1 cellular context compared by ENCODE assay signal in the genomic region with DNA sequence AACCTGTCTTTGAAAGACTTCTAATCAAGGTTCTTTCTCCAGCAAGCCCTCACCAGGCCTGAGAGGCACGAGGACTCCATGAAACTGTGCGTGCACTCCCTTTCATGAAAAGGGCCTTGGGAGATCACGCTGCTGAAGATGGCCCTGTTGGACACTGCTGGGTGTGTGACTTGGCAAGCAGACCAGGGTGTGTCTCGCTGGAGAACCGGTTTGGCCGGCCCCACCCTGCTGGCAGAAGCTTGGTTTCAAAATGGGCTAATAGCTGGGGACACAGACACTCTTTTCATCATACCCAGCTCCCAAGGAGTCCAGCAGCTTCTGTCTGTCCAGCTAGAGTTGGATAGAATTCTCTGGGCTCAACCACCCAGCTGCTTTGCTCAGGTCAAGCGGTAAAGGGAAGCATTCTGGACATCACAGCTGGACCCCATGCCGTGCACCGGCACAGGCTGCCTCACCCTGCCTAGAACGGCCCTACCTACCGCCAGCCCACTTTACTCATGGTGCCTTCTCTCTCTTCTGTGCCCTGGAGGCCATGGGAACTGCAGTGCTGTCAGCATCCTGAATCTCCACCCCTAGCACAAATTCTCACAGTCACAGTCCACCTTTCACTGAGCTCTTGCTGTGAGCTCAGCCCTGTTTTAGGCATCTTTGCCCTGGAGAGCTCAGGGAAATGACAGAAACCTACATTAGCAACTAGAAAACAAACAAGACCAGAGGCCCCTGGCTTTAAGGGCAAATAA.
TF ChIP-seq lines count a peak whose summit lies in the region.

No MANE protein-coding gene starts in this region.

TF ChIP-seq in GM23338, 12 proteins besides CTCF, POLR2A, EP300 and RAD21 (continued from another document):
- TF ChIP-seq, protein P1, sequence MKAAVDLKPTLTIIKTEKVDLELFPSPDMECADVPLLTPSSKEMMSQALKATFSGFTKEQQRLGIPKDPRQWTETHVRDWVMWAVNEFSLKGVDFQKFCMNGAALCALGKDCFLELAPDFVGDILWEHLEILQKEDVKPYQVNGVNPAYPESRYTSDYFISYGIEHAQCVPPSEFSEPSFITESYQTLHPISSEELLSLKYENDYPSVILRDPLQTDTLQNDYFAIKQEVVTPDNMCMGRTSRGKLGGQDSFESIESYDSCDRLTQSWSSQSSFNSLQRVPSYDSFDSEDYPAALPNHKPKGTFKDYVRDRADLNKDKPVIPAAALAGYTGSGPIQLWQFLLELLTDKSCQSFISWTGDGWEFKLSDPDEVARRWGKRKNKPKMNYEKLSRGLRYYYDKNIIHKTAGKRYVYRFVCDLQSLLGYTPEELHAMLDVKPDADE (IDR thresholded peaks at IDR 0.05), result no peak
- TF ChIP-seq STAT1 (IDR thresholded peaks at IDR 0.05; ENCODE audit: unreplicated experiment) (no peak), NANOG (IDR thresholded peaks at IDR 0.05; ENCODE audit: borderline replicate concordance) (no peak), ZNF114 (CRISPR knock-in tag; IDR thresholded peaks at IDR 0.05) (no peak), POLR2AphosphoS5 (IDR thresholded peaks at IDR 0.05; ENCODE audit: low read depth) (no peak), EZH2phosphoT487 (IDR thresholded peaks at IDR 0.05; ENCODE audit: unreplicated experiment) (no peak), ZNF331 (CRISPR knock-in tag; IDR thresholded peaks at IDR 0.05; ENCODE audit: low read depth) (no peak)
- TF ChIP-seq, protein P2, sequence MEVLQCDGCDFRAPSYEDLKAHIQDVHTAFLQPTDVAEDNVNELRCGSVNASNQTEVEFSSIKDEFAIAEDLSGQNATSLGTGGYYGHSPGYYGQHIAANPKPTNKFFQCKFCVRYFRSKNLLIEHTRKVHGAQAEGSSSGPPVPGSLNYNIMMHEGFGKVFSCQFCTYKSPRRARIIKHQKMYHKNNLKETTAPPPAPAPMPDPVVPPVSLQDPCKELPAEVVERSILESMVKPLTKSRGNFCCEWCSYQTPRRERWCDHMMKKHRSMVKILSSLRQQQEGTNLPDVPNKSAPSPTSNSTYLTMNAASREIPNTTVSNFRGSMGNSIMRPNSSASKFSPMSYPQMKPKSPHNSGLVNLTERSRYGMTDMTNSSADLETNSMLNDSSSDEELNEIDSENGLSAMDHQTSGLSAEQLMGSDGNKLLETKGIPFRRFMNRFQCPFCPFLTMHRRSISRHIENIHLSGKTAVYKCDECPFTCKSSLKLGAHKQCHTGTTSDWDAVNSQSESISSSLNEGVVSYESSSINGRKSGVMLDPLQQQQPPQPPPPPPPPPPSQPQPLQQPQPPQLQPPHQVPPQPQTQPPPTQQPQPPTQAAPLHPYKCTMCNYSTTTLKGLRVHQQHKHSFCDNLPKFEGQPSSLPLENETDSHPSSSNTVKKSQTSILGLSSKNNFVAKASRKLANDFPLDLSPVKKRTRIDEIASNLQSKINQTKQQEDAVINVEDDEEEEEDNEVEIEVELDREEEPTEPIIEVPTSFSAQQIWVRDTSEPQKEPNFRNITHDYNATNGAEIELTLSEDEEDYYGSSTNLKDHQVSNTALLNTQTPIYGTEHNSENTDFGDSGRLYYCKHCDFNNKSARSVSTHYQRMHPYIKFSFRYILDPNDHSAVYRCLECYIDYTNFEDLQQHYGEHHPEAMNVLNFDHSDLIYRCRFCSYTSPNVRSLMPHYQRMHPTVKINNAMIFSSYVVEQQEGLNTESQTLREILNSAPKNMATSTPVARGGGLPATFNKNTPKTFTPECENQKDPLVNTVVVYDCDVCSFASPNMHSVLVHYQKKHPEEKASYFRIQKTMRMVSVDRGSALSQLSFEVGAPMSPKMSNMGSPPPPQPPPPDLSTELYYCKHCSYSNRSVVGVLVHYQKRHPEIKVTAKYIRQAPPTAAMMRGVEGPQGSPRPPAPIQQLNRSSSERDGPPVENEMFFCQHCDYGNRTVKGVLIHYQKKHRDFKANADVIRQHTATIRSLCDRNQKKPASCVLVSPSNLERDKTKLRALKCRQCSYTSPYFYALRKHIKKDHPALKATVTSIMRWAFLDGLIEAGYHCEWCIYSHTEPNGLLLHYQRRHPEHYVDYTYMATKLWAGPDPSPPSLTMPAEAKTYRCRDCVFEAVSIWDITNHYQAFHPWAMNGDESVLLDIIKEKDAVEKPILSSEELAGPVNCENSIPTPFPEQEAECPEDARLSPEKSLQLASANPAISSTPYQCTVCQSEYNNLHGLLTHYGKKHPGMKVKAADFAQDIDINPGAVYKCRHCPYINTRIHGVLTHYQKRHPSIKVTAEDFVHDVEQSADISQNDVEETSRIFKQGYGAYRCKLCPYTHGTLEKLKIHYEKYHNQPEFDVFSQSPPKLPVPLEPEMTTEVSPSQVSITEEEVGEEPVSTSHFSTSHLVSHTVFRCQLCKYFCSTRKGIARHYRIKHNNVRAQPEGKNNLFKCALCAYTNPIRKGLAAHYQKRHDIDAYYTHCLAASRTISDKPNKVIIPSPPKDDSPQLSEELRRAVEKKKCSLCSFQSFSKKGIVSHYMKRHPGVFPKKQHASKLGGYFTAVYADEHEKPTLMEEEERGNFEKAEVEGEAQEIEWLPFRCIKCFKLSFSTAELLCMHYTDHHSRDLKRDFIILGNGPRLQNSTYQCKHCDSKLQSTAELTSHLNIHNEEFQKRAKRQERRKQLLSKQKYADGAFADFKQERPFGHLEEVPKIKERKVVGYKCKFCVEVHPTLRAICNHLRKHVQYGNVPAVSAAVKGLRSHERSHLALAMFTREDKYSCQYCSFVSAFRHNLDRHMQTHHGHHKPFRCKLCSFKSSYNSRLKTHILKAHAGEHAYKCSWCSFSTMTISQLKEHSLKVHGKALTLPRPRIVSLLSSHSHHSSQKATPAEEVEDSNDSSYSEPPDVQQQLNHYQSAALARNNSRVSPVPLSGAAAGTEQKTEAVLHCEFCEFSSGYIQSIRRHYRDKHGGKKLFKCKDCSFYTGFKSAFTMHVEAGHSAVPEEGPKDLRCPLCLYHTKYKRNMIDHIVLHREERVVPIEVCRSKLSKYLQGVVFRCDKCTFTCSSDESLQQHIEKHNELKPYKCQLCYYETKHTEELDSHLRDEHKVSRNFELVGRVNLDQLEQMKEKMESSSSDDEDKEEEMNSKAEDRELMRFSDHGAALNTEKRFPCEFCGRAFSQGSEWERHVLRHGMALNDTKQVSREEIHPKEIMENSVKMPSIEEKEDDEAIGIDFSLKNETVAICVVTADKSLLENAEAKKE (CRISPR knock-in tag; IDR thresholded peaks at IDR 0.05), result no peak
